ENCODE assay signal across 8 cellular contexts in genomic region chr12:49346659-49347306, GRCh38. TPM values are rescaled to one million over a fixed set of nuclear protein-coding genes. Genes with fewer than 3 reads are reported as not detected.
DNase-seq lines count a peak whose midpoint lies in the region; ATAC-seq and TF ChIP-seq lines count a peak whose summit lies in the region.

TSS of gene DNAJC22 (plus strand) at chr12:49346888. CDS start at chr12:49348873, 1,985 bp downstream.

- H3K27me3 Mint-ChIP-seq in T-helper 17 cell (peaks cover 64% of the 10 kb centered on the region), osteocyte (ENCODE audit: unreplicated experiment) (peaks cover 30% of the 10 kb centered on the region)

- H3K27ac Mint-ChIP-seq in T-helper 17 cell, result peak within 1 kb of the TSS; percentile 60
- H3K27ac Mint-ChIP-seq in osteocyte (ENCODE audit: unreplicated experiment), result no peak within 1 kb of the TSS

- H3K9me3 Mint-ChIP-seq in osteocyte (ENCODE audit: unreplicated experiment), result no peaks in the 10 kb centered on the region

- H3K36me3 Mint-ChIP-seq in T-helper 17 cell (ENCODE audit: low read depth), result peaks cover 2% of the 10 kb centered on the region
- H3K36me3 Mint-ChIP-seq in osteocyte (ENCODE audit: unreplicated experiment), result no peaks in the 10 kb centered on the region

- TF ChIP-seq CTCF in GM13977 (IDR thresholded peaks at IDR 0.05; ENCODE audit: extremely low read depth, insufficient read depth, missing control alignments) (no peak), osteocyte (IDR thresholded peaks at IDR 0.05) (no peak)

- DNase-seq in AG20443 (ENCODE audit: low spot score) (peak; percentile 37), GM13977 (ENCODE audit: low spot score) (peak; percentile 74), T-helper 17 cell (no peak), osteocyte (ENCODE audit: extremely low spot score, unreplicated experiment) (no peak), KBM-7 (no peak)

- H3K4me3 Mint-ChIP-seq in T-helper 17 cell (peak within 1 kb of the TSS; percentile 90), osteocyte (ENCODE audit: unreplicated experiment) (peak within 1 kb of the TSS; percentile 66)

- H3K4me1 Mint-ChIP-seq in T-helper 17 cell (peaks cover 30% of the 10 kb centered on the region), osteocyte (ENCODE audit: unreplicated experiment) (peaks cover 40% of the 10 kb centered on the region)

- ATAC-seq in T-helper 17 cell (peak; percentile 25), esophagus mucosa (peak; percentile 11), HG02588 (IDR thresholded peaks at IDR 0.05; ENCODE audit: unreplicated experiment) (no peak), HG03095 (IDR thresholded peaks at IDR 0.05; ENCODE audit: unreplicated experiment) (no peak)

- no peaks in the 10 kb centered on the region for H3K9me3 ChIP-seq in T-helper 17 cell (ENCODE audit: control insufficient read depth, low read length, poor library complexity, severe bottlenecking)

- in situ Hi-C loops in GM13977 (cut with MboI; ENCODE audit: low pct_unique_long_range_greater_than_20kb, low sequenced_read_pairs, unreplicated experiment), result no loop called here
- in situ Hi-C loops in KBM-7 (cut with MboI; ENCODE audit: low pct_unique_long_range_greater_than_20kb, low sequenced_read_pairs), result no loop called here

RNA-seq across cellular contexts. Expression of gene DNAJC22, which starts in this region (rescaled TPM):
- not detected for total RNA-seq in T-helper 17 cell
- total RNA-seq in esophagus mucosa, result 0.16 TPM
- total RNA-seq in osteocyte, result 0.55 and 0.99 TPM in 2 replicates

Comparison
In these comparisons a context has a peak if more than half of its experiments do, and no peak if none do; other contexts are left out.
1. Peak in ATAC-seq in T-helper 17 cell; RNA of the gene not detected or under 1 TPM.
2. Peak in ATAC-seq in esophagus mucosa; RNA of the gene not detected or under 1 TPM.
3. DNase-seq: peak in AG20443 (single experiment) and GM13977 (single experiment); none in T-helper 17 cell (0 of 3), osteocyte (single experiment) and KBM-7 (single experiment).